Comparison of ENCODE assay signal across 33 cellular contexts in genomic region chr6:167757291-167757690, GRCh38.
"Had no signal": no experiment of that assay in that cellular context is flagged by ENCODE, and none has a peak within 500 bp of the region (broad histone marks: within the 10 kb centered on the region; RNA-seq: fewer than 3 reads in every experiment).

No MANE protein-coding gene starts in this region.

- H3K27ac ChIP-seq: SJCRH30, SK-N-MC, WERI-Rb-1 had no signal

- ATAC-seq: activated T-cell treated with anti-CD3 and anti-CD28 coated beads, Interleukin-2, amount 50 U/mL, for 72 hours; activated T-helper 17 cell treated with anti-CD3 and anti-CD28 coated beads, Interleukin-2, amount 50 U/mL, for 72 hours had no signal

- H3K4me3 ChIP-seq: MG63, SJCRH30, SK-N-MC had no signal

- H3K27ac Mint-ChIP-seq: activated CD4-positive, alpha-beta memory T cell treated with anti-CD3 and anti-CD28 coated beads, Interleukin-2, amount 10 ng/mL, durations not matched to agents 7 days and 5 days; activated naive CD8-positive, alpha-beta T cell treated with anti-CD3 and anti-CD28 coated beads for 36 hours; activated T-cell treated with anti-CD3 and anti-CD28 coated beads, Interleukin-2, amount 50 U/mL, for 72 hours; activated T-helper 17 cell treated with anti-CD3 and anti-CD28 coated beads, Interleukin-2, amount 50 U/mL, for 72 hours had no signal

- H3K9me3 Mint-ChIP-seq: activated CD4-positive, alpha-beta memory T cell treated with anti-CD3 and anti-CD28 coated beads, Interleukin-2, amount 10 ng/mL, durations not matched to agents 7 days and 5 days; activated naive CD8-positive, alpha-beta T cell treated with anti-CD3 and anti-CD28 coated beads for 36 hours; activated T-cell treated with anti-CD3 and anti-CD28 coated beads, Interleukin-2, amount 50 U/mL, for 72 hours; activated T-helper 17 cell treated with anti-CD3 and anti-CD28 coated beads, Interleukin-2, amount 50 U/mL, for 72 hours had no signal

- H3K4me3 Mint-ChIP-seq: activated CD4-positive, alpha-beta memory T cell treated with anti-CD3 and anti-CD28 coated beads, Interleukin-2, amount 10 ng/mL, durations not matched to agents 7 days and 5 days; activated naive CD8-positive, alpha-beta T cell treated with anti-CD3 and anti-CD28 coated beads for 36 hours; activated T-cell treated with anti-CD3 and anti-CD28 coated beads, Interleukin-2, amount 50 U/mL, for 72 hours; activated T-helper 17 cell treated with anti-CD3 and anti-CD28 coated beads, Interleukin-2, amount 50 U/mL, for 72 hours had no signal

- H3K27me3 Mint-ChIP-seq: activated naive CD8-positive, alpha-beta T cell treated with anti-CD3 and anti-CD28 coated beads for 36 hours had no signal

- H3K36me3 Mint-ChIP-seq: activated naive CD8-positive, alpha-beta T cell treated with anti-CD3 and anti-CD28 coated beads for 36 hours had no signal

- H3K4me1 Mint-ChIP-seq: activated CD4-positive, alpha-beta memory T cell treated with anti-CD3 and anti-CD28 coated beads, Interleukin-2, amount 10 ng/mL, durations not matched to agents 7 days and 5 days; activated naive CD8-positive, alpha-beta T cell treated with anti-CD3 and anti-CD28 coated beads for 36 hours; activated T-helper 17 cell treated with anti-CD3 and anti-CD28 coated beads, Interleukin-2, amount 50 U/mL, for 72 hours had no signal

- DNase-seq: activated CD4-positive, alpha-beta memory T cell treated with anti-CD3 and anti-CD28 coated beads, Interleukin-2, amount 10 ng/mL, durations not matched to agents 7 days and 5 days; activated CD4-positive, alpha-beta T cell treated with anti-CD3 and anti-CD28 coated beads for 1 hour; activated CD4-positive, alpha-beta T cell treated with anti-CD3 and anti-CD28 coated beads for 48 hours; activated CD4-positive, CD25-positive, alpha-beta regulatory T cell; activated CD8-positive, alpha-beta memory T cell treated with anti-CD3 and anti-CD28 coated beads for 24 hours; activated effector memory CD4-positive, alpha-beta T cell treated with anti-CD3 and anti-CD28 coated beads, Interleukin-2, amount 50 U/mL, for 16 hours; activated naive CD4-positive, alpha-beta T cell; activated naive CD4-positive, alpha-beta T cell treated with anti-CD3 and anti-CD28 coated beads, Interleukin-2, amount 50 U/mL, for 16 hours; activated naive CD8-positive, alpha-beta T cell treated with anti-CD3 and anti-CD28 coated beads for 36 hours; activated T-cell treated with anti-CD3 and anti-CD28 coated beads, Interleukin-2, amount 50 U/mL, for 1 hour; activated T-cell treated with anti-CD3 and anti-CD28 coated beads, Interleukin-2, amount 50 U/mL, for 72 hours; amniotic stem cell; caudate nucleus; cerebellar nuclear complex; Kasumi-1; KG1; MG63; NCI-H1048; NCI-H1105 treated with DMSO at 0.1 percent for 48 hours; NCI-H1436; NCI-H187; NCI-H2029 treated with DMSO at 0.1 percent for 48 hours; NCI-H2107; NCI-H2171; NCI-H510A; NCI-H748 treated with DMSO at 0.1 percent for 48 hours; OCI-M1; SHP77; SJCRH30; T1000; WERI-Rb-1 had no signal

- H3K9me3 ChIP-seq: MG63, SJCRH30 had no signal

- H3K36me3 ChIP-seq: MG63, SJCRH30, WERI-Rb-1 had no signal

- H3K27me3 ChIP-seq: MG63 had no signal

- H3K4me1 ChIP-seq: SJCRH30 had no signal
